ENCODE assay signal across 8 cellular contexts in the genomic region with DNA sequence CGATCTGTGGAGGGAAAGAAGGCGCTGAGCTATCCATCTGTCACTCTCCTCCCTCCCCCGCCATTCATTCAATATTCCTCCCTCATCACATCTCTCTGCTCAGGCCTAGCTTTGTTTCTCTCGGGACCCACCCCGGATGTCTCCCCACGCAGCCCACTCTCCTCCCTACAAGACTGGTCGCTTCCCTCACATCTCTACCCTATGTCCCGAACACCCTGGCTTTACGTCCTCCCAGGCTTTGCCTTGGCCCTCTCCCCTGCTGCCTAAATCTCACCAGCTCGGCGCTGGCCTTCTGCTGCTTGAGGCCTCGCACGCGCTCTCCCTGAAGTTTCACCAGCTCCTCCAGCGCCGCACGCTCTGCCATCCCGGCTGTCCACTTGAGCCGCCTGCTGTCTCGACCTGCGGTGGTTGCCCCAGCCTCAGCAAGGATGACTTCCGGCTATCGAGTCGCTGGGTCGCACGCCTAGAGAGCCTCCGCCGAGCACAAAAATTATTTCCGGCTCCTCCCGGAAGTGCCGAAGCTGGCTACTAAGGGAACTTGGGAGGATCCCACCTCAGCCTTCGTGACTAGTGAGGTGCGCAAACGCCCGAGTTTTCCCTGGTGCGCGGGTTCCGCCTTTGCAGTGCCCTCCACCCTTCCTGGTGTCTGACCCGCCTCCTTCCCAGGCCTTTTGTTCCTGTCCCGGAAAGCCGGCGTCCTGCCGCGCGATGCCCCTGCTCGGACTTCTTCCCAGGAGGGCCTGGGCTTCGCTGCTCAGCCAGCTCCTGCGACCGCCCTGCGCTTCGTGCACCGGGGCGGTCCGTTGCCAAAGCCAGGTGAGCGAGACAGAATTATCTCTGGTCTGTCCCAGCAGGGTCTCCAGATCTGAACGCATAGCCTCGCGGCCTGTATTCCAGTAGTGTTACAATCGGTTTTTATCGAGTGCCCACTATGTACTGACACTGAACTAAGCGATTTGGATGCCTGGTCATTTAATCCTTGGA. TPM values are rescaled to one million over a fixed set of nuclear protein-coding genes. Genes with fewer than 3 reads are reported as not detected.
DNase-seq lines count a peak whose midpoint lies in the region; ATAC-seq and TF ChIP-seq lines count a peak whose summit lies in the region.

A gene with protein sequence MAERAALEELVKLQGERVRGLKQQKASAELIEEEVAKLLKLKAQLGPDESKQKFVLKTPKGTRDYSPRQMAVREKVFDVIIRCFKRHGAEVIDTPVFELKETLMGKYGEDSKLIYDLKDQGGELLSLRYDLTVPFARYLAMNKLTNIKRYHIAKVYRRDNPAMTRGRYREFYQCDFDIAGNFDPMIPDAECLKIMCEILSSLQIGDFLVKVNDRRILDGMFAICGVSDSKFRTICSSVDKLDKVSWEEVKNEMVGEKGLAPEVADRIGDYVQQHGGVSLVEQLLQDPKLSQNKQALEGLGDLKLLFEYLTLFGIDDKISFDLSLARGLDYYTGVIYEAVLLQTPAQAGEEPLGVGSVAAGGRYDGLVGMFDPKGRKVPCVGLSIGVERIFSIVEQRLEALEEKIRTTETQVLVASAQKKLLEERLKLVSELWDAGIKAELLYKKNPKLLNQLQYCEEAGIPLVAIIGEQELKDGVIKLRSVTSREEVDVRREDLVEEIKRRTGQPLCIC (minus strand): TSS at position 430 of the 984 bp plus-strand sequence. CDS start 66 bp downstream, at position 364.
A gene with protein sequence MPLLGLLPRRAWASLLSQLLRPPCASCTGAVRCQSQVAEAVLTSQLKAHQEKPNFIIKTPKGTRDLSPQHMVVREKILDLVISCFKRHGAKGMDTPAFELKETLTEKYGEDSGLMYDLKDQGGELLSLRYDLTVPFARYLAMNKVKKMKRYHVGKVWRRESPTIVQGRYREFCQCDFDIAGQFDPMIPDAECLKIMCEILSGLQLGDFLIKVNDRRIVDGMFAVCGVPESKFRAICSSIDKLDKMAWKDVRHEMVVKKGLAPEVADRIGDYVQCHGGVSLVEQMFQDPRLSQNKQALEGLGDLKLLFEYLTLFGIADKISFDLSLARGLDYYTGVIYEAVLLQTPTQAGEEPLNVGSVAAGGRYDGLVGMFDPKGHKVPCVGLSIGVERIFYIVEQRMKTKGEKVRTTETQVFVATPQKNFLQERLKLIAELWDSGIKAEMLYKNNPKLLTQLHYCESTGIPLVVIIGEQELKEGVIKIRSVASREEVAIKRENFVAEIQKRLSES (plus strand): TSS at position 515 of the 984 bp plus-strand sequence. CDS start 194 bp downstream, at position 709.

- H3K4me3 Mint-ChIP-seq in natural killer cell treated with Interleukin-12 subunit alpha and Interleukin-12 subunit beta and Interleukin-15 and Interleukin-18, amount 100 ng/mL, for 72 hours: peak within 1 kb of the TSS; percentile 100

- no peaks in the 10 kb centered on the region for H3K27me3 Mint-ChIP-seq in natural killer cell treated with Interleukin-12 subunit alpha and Interleukin-12 subunit beta and Interleukin-15 and Interleukin-18, amount 100 ng/mL, for 72 hours

- H3K27ac Mint-ChIP-seq in natural killer cell treated with Interleukin-12 subunit alpha and Interleukin-12 subunit beta and Interleukin-15 and Interleukin-18, amount 100 ng/mL, for 72 hours: peak within 1 kb of the TSS; percentile 92 to 94

- peak within 1 kb of the TSS; percentile 98 for H3K4me3 ChIP-seq in LNCaP clone FGC (ENCODE audit: low read depth, low read length)
- H3K4me3 ChIP-seq in fibroblast of pulmonary artery (replicated peaks; ENCODE audit: low read depth, low read length): peak within 1 kb of the TSS; percentile 95

- peaks cover 25 to 34% of the 10 kb centered on the region in 2 donors for H3K4me1 Mint-ChIP-seq in natural killer cell treated with Interleukin-12 subunit alpha and Interleukin-12 subunit beta and Interleukin-15 and Interleukin-18, amount 100 ng/mL, for 72 hours (ENCODE audit: low read depth in 2 of 2)

- peaks cover 12% of the 10 kb centered on the region for H3K36me3 Mint-ChIP-seq in natural killer cell treated with Interleukin-12 subunit alpha and Interleukin-12 subunit beta and Interleukin-15 and Interleukin-18, amount 100 ng/mL, for 72 hours

- peak; percentile 98 for TF ChIP-seq POLR2A in Raji (IDR thresholded peaks at IDR 0.05; ENCODE audit: insufficient read depth, low read depth, low read length)

- no peak for TF ChIP-seq CTCF in LNCaP clone FGC (IDR thresholded peaks at IDR 0.05; ENCODE audit: control insufficient read depth, extremely low read depth, insufficient read depth)
- no peak for TF ChIP-seq CTCF in fibroblast of pulmonary artery (IDR thresholded peaks at IDR 0.05; ENCODE audit: low read length, missing control alignments)

- ATAC-seq in natural killer cell treated with Interleukin-12 subunit alpha and Interleukin-12 subunit beta and Interleukin-15 and Interleukin-18, amount 100 ng/mL, for 72 hours: peak; percentile 98
- ATAC-seq in stimulated activated naive CD8-positive, alpha-beta T cell treated with anti-CD3 and anti-CD28 coated beads, Interleukin-15, Interleukin-2, amounts not matched to agents 100 U/mL and 50 U/mL, for 24 hours: peak; percentile 98

- H3K9me3 Mint-ChIP-seq in natural killer cell treated with Interleukin-12 subunit alpha and Interleukin-12 subunit beta and Interleukin-15 and Interleukin-18, amount 100 ng/mL, for 72 hours: no peaks in the 10 kb centered on the region

- DNase-seq in EH (ENCODE audit: low read depth): peak; percentile 97
- DNase-seq in GOT3 (lab: John Stamatoyannopoulos, UW): peak; percentile 74
- DNase-seq in LNCaP clone FGC (ENCODE audit: low read depth): peak; percentile 94
- DNase-seq in activated effector memory CD4-positive, alpha-beta T cell treated with Interleukin-2 at 50 U/mL for 16 hours: peak; percentile 78
- peak; percentile 97 for DNase-seq in fibroblast of pulmonary artery (ENCODE audit: low read depth)
- DNase-seq in natural killer cell treated with Interleukin-12 subunit alpha and Interleukin-12 subunit beta and Interleukin-15 and Interleukin-18, amount 100 ng/mL, for 72 hours (ENCODE audit: low spot score): peak; percentile 94
- peak; percentile 88 for DNase-seq in stimulated activated naive CD8-positive, alpha-beta T cell treated with anti-CD3 and anti-CD28 coated beads, Interleukin-15, Interleukin-2, amounts not matched to agents 100 U/mL and 50 U/mL, for 24 hours

RNA-seq across cellular contexts. Expression of the first gene that starts in this region (rescaled TPM):
- total RNA-seq in natural killer cell treated with Interleukin-12 subunit alpha and Interleukin-12 subunit beta and Interleukin-15 and Interleukin-18, amount 100 ng/mL, for 72 hours: 100 to 1,000 TPM; 104 to 113 TPM

RNA-seq across cellular contexts. Expression of the second gene that starts in this region (rescaled TPM):
- 10 to 100 TPM; 28.2 to 33.9 TPM for total RNA-seq in natural killer cell treated with Interleukin-12 subunit alpha and Interleukin-12 subunit beta and Interleukin-15 and Interleukin-18, amount 100 ng/mL, for 72 hours

Comparison
In these comparisons a context has a peak if more than half of its experiments do, and no peak if none do; other contexts are left out.
1. Peak in every context shown above with its lines: DNase-seq, ATAC-seq and H3K4me3 ChIP-seq.